8 cellular contexts compared by ENCODE assay signal in the genomic region with DNA sequence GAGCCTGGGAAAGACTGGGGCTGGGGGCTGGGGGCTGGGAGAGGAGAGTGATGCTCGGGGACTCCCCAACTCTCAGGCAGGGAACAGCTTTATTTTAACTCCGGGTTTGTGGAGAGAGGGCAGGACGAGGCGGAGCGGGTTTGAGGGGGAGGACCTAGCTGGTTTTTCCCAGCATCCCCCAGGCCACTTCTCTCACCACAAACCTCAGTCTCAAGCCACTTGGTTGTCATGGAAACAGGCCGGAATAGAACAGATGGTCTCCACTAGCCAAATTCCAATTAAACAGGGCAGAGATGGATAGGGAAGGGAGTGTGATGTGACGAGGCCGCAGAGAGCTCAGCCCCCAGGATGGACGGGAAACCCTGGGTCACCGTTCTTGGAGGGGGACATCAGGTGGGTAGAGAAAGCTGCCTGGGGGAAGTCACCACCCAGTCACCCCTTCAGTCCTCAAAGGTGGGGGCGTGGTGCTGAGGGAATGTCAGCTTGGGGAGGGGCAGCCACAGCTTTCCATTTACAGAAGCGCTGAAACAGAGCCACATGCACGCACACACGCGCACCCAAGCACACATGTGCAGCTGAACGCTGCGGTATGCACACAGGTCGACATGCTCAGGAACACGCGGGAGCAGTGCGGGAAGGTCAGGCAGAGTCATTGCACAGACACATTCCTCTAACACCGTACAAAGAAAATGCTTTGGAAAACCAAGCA. TPM values are rescaled to one million over a fixed set of nuclear protein-coding genes. Genes with fewer than 3 reads are reported as not detected.
DNase-seq lines count a peak whose midpoint lies in the region; ATAC-seq and TF ChIP-seq lines count a peak whose summit lies in the region.
"Had no signal": no experiment of that assay in that cellular context is flagged by ENCODE, and none has a peak within 500 bp of the region (broad histone marks: within the 10 kb centered on the region; RNA-seq: fewer than 3 reads in every experiment).

No MANE protein-coding gene starts in this region.

- H3K27ac ChIP-seq in fibroblast of lung (ENCODE audit: insufficient read depth, low read length): no peak overlapping the region
- H3K27ac ChIP-seq: lower lobe of right lung had no signal

- peak overlapping the region in 1 of 4 experiments; percentile 20 for H3K4me3 ChIP-seq in fibroblast of lung (replicated peaks in 1 of 4; ENCODE audit: control extremely low read depth in 1 of 4, insufficient read depth in 1 of 4, low read depth in 3 of 4, low read length in 4 of 4)
- H3K4me3 ChIP-seq: lower lobe of right lung had no signal

- no peaks in the 10 kb centered on the region for H3K9me3 ChIP-seq in fibroblast of lung (ENCODE audit: control insufficient read depth, insufficient read depth, low read depth, low read length)
- H3K9me3 ChIP-seq: lower lobe of right lung had no signal

- no peak overlapping the region for H3K4me2 ChIP-seq in fibroblast of lung (ENCODE audit: extremely low read depth, insufficient read depth, low read length)

- no peaks in the 10 kb centered on the region for H4K20me1 ChIP-seq in fibroblast of lung (ENCODE audit: control insufficient read depth, extremely low read depth, insufficient read depth, low read length)

- no peaks in the 10 kb centered on the region for H3K27me3 ChIP-seq in fibroblast of lung (ENCODE audit: control insufficient read depth, insufficient read depth, low read length)

- no peak overlapping the region for H2AFZ ChIP-seq in fibroblast of lung (ENCODE audit: low read length)

- no peaks in the 10 kb centered on the region for H3K4me1 ChIP-seq in fibroblast of lung (ENCODE audit: control insufficient read depth, extremely low read depth, insufficient read depth, low read length)
- H3K4me1 ChIP-seq: lower lobe of right lung had no signal

- no peak for TF ChIP-seq CTCF in fibroblast of lung (conservative IDR thresholded peaks at IDR 0.05 in 1 of 2, IDR thresholded peaks at IDR 0.05 in 1 of 2; ENCODE audit: low read depth in 1 of 2, low read length in 2 of 2)

- DNase-seq in NCI-H524 (lab: John Stamatoyannopoulos, UW): peak; percentile 97 to 98
- peak; percentile 85 to 92 for DNase-seq in fibroblast of lung (ENCODE audit: low read depth in 2 of 2)
- DNase-seq in sciatic nerve (ENCODE audit: low spot score): no peak
- DNase-seq in NCI-H1048 (lab: John Stamatoyannopoulos, UW): no peak
- no peak for DNase-seq in T-helper 1 cell
- DNase-seq: lower lobe of right lung had no signal

- intact Hi-C loops in sciatic nerve (cut with DNase I): no loop called here

- H3K36me3 ChIP-seq in fibroblast of lung (ENCODE audit: control insufficient read depth, insufficient read depth, low read length): no peaks in the 10 kb centered on the region
- H3K36me3 ChIP-seq: lower lobe of right lung had no signal

- ATAC-seq in GM19463 (IDR thresholded peaks at IDR 0.05; ENCODE audit: unreplicated experiment) (peak; percentile 47), sciatic nerve (peak; percentile 86), HG02981 (IDR thresholded peaks at IDR 0.05; ENCODE audit: unreplicated experiment) (no peak)

- H3K79me2 ChIP-seq in fibroblast of lung (ENCODE audit: control insufficient read depth, insufficient read depth, low read length): no peaks in the 10 kb centered on the region

- H3K9ac ChIP-seq in fibroblast of lung (ENCODE audit: insufficient read depth, low read length): no peak overlapping the region

RNA-seq across cellular contexts. Expression of a gene that starts 19.2 kb away (rescaled TPM):
- total RNA-seq in fibroblast of lung: 2.8 and 3.3 TPM in 2 replicates
- polyA plus RNA-seq in fibroblast of lung: 2.0 and 9.2 TPM in 2 replicates
- 3.7 and 10.2 TPM in 2 replicates for polyA plus RNA-seq in fibroblast of lung (2012)
- polyA minus RNA-seq in fibroblast of lung (ENCODE audit: low replicate concordance): 21.8 and 42.2 TPM in 2 replicates
- 32.3 TPM for total RNA-seq in sciatic nerve

Comparison
In these comparisons a context has a peak if more than half of its experiments do, and no peak if none do; other contexts are left out.
1. DNase-seq: peak in NCI-H524 (2 of 2) and fibroblast of lung (2 of 2); none in sciatic nerve (single experiment), NCI-H1048 (single experiment) and T-helper 1 cell (0 of 5).